24 cellular contexts compared by ENCODE assay signal in the genomic region with DNA sequence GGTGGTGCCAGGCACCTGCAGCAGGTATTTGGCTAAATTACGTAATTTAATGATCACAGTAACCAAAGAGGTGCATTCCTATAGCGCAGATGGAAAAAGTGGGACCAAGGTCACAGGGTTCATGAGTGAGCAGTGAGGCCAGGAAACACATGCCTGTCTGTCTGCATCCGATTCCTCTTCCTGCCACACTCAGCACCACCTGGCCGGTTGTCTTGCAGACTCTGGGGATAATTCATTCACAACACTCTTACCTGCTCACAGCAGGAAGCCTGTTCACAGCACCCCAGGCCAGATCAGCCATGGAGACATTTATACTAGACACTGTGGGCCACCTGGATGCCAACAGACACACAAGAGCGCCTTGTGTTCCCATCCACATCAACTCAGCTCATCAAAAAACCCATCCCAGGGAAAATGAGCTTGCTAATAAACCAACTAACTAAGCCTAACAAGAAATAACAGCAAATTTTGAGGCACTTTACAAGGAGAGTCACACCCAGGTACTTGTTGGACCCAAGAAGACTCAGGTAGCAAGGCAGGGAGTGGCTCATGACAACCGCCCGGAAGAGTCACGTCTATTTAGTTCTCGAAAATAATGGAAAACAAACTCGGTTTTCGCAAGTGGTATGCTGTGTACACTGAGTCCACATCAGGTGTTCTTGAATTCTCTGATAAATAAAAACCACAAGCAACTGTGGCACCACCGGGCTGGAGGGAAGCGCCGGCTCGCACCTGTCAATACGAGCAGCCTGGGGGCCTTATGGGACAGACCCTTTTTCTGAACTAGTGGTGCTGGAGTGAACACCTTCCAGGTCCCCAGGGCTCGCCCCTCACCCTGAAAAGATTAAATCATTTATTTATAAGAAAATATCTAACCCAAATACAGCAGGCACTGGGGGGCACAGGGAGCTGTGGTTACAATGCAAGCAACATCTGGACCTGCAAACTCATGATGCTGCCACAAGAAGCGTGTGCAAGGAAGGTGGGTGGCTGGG. TPM values are rescaled to one million over a fixed set of nuclear protein-coding genes. Genes with fewer than 3 reads are reported as not detected.
DNase-seq lines count a peak whose midpoint lies in the region; ATAC-seq, FAIRE-seq and TF ChIP-seq lines count a peak whose summit lies in the region.
"Had no signal": no experiment of that assay in that cellular context is flagged by ENCODE, and none has a peak within 500 bp of the region (broad histone marks: within the 10 kb centered on the region; RNA-seq: fewer than 3 reads in every experiment).

No MANE protein-coding gene starts in this region.

- TF ChIP-seq CTCF in endothelial cell of umbilical vein (IDR thresholded peaks at IDR 0.05; ENCODE audit: extremely low read depth in 1 of 2, insufficient read depth in 1 of 2, low read depth in 1 of 2, low read length in 2 of 2) (no peak), thyroid gland (IDR thresholded peaks at IDR 0.05) (no peak)

- TF ChIP-seq POLR2A in endothelial cell of umbilical vein (IDR thresholded peaks at IDR 0.05; ENCODE audit: low read depth, low read length) (no peak), thyroid gland (IDR thresholded peaks at IDR 0.05) (no peak)

- FAIRE-seq in endothelial cell of umbilical vein (lab: Jason Lieb, UNC): peak; percentile 55
- FAIRE-seq: A549, D721Med, GM12878 had no signal

- peaks cover 0 to 2% of the 10 kb centered on the region in 2 experiments for H3K36me3 ChIP-seq in endothelial cell of umbilical vein (ENCODE audit: control insufficient read depth in 2 of 2, extremely low read depth in 1 of 2, insufficient read depth in 2 of 2, low read length in 2 of 2)
- no peaks in the 10 kb centered on the region for H3K36me3 ChIP-seq in thyroid gland
- H3K36me3 ChIP-seq: right atrium auricular region had no signal

- H3K27me3 ChIP-seq in endothelial cell of umbilical vein (ENCODE audit: control insufficient read depth in 2 of 2, insufficient read depth in 2 of 2, low read length in 2 of 2): no peaks in the 10 kb centered on the region
- H3K27me3 ChIP-seq in thyroid gland: no peaks in the 10 kb centered on the region
- H3K27me3 ChIP-seq: right atrium auricular region had no signal

- WGBS in thyroid gland, 2 donors: 88 to 91% methylated on average over 18 of the region's 18 CpGs

- BruUV-seq in endothelial cell of umbilical vein (replicated peaks; lab: Mats Ljungman, UMichigan): no TSS peak

- CTCF ChIA-PET in endothelial cell of umbilical vein (lab: Charles Lee): interaction anchor here (1.5 to 6.1 kb wide), 2 partner anchors 93 to 99 kb away, joined by 6 to 39 read pairs; no protein-coding TSS in a partner anchor

- peak; percentile 57 for DNase-seq in NCI-H2107 treated with DMSO at 0.1 percent for 48 hours (lab: John Stamatoyannopoulos, UW; ENCODE audit: unreplicated experiment)
- DNase-seq in NCI-H2107 (lab: John Stamatoyannopoulos, UW): no peak
- peak; percentile 35 for DNase-seq in NCI-H345 treated with DMSO at 0.1 percent for 48 hours (lab: John Stamatoyannopoulos, UW; ENCODE audit: unreplicated experiment)
- no peak for DNase-seq in endothelial cell of umbilical vein (ENCODE audit: low read depth, low spot score)
- DNase-seq in thyroid gland: peak in 1 of 2 donors; percentile 29
- no peak for DNase-seq in germinal center (ENCODE audit: low spot score)
- DNase-seq: activated CD4-positive, alpha-beta T cell treated with anti-CD3 and anti-CD28 coated beads, Interleukin-2, amount 50 U/mL, for 4 hours; activated naive CD4-positive, alpha-beta T cell treated with anti-CD3 and anti-CD28 coated beads for 36 hours; aorta; cerebellar nuclear complex; GF-D8; NCI-H187; NCI-H524 treated with DMSO at 0.1 percent for 48 hours; nucleus accumbens; SIG-M5; stimulated activated naive B cell treated with anti-CD40 and anti-IgM and Interleukin-4, amounts not matched to agents 10 μg/mL and 1 μg/mL and 100 μg/mL, for 72 hours; T-helper 1 cell; trophoblast cell had no signal

- H3K4me3 ChIP-seq in endothelial cell of umbilical vein (replicated peaks in 1 of 3; ENCODE audit: insufficient read depth in 1 of 3, low read depth in 1 of 3, low read length in 3 of 3) (no peak overlapping the region), thyroid gland (replicated peaks in 1 of 3) (no peak overlapping the region)
- H3K4me3 ChIP-seq: A549, GM12878, right atrium auricular region had no signal

- H2AFZ ChIP-seq in endothelial cell of umbilical vein (ENCODE audit: low read depth, low read length): no peak overlapping the region

- H3K4me2 ChIP-seq in endothelial cell of umbilical vein (ENCODE audit: insufficient read depth, low read length): no peak overlapping the region
- H3K4me2 ChIP-seq: A549 had no signal

- no peaks in the 10 kb centered on the region for H4K20me1 ChIP-seq in endothelial cell of umbilical vein (replicated peaks; ENCODE audit: control insufficient read depth, extremely low read depth, insufficient read depth, low read length)

- H3K9me3 ChIP-seq in endothelial cell of umbilical vein (replicated peaks; ENCODE audit: control insufficient read depth, insufficient read depth, low read length) (no peaks in the 10 kb centered on the region), thyroid gland (no peaks in the 10 kb centered on the region)
- H3K9me3 ChIP-seq: A549, right atrium auricular region had no signal

- peaks cover 22% of the 10 kb centered on the region for H3K4me1 ChIP-seq in endothelial cell of umbilical vein (ENCODE audit: control insufficient read depth, extremely low read depth, insufficient read depth, low read length)
- H3K4me1 ChIP-seq in thyroid gland: peaks cover 56 to 62% of the 10 kb centered on the region in 2 donors

- H3K27ac ChIP-seq in endothelial cell of umbilical vein (ENCODE audit: insufficient read depth, low read depth, low read length) (no peak overlapping the region), thyroid gland (peak overlapping the region; percentile 74 to 88 (median 84))
- H3K27ac ChIP-seq: A549, right atrium auricular region had no signal

- ATAC-seq in HG03175 (IDR thresholded peaks at IDR 0.05; ENCODE audit: unreplicated experiment): no peak
- no peak for ATAC-seq in HG03469 (IDR thresholded peaks at IDR 0.05; ENCODE audit: unreplicated experiment)
- ATAC-seq: A549; GM12878; stimulated activated naive B cell treated with anti-CD40 and anti-IgM and Interleukin-4, amounts not matched to agents 10 μg/mL and 1 μg/mL and 100 μg/mL, for 72 hours had no signal

- H3K9ac ChIP-seq in endothelial cell of umbilical vein (replicated peaks; ENCODE audit: extremely low read depth, insufficient read depth, low read length): no peak overlapping the region

- dilution Hi-C loops in endothelial cell of umbilical vein (cut with MboI; ENCODE audit: extremely low pct_ligation_motif_present, low sequenced_read_pairs): no loop called here

- peaks cover 6% of the 10 kb centered on the region for H3K79me2 ChIP-seq in endothelial cell of umbilical vein (ENCODE audit: control insufficient read depth, insufficient read depth, low read length)

- intact Hi-C loops in endothelial cell of umbilical vein (cut with micrococcal nuclease) (loop anchor here (5.0 to 10.0 kb wide), 2 partner anchors 192 to 520 kb away; no protein-coding TSS in a partner anchor), thyroid gland (cut with DNase I) (no loop called here)

- no peaks in the 10 kb centered on the region for H3K9me1 ChIP-seq in endothelial cell of umbilical vein (replicated peaks; ENCODE audit: control insufficient read depth, extremely low read depth, insufficient read depth, low read length)

- POLR2A ChIA-PET in endothelial cell of umbilical vein (lab: Charles Lee): no interaction called here

TF ChIP-seq in endothelial cell of umbilical vein, 7 proteins besides CTCF, POLR2A, EP300 and RAD21:
- TF ChIP-seq JUN (IDR thresholded peaks at IDR 0.05; ENCODE audit: borderline replicate concordance, insufficient read depth, insufficient read length, low read depth) (no peak), POLR2AphosphoS5 (IDR thresholded peaks at IDR 0.05; ENCODE audit: insufficient read depth, low read depth, low read length) (peak; percentile 10)

RNA-seq across cellular contexts. Expression of gene FAM174B, which starts 40.5 kb away (rescaled TPM):
- total RNA-seq in endothelial cell of umbilical vein (20.0 and 30.2 TPM in 2 replicates), thyroid gland (10 to 100 TPM; 51.9 to 69.4 (median 61.4) TPM)
- 22.9 and 25.9 TPM in 2 replicates for polyA plus RNA-seq in endothelial cell of umbilical vein
- polyA plus RNA-seq in endothelial cell of umbilical vein (2011; cell fraction: cytosol; rRNA removed): 31.8 and 39.0 TPM in 2 replicates
- polyA plus RNA-seq in endothelial cell of umbilical vein (2011; cell fraction: nucleus; rRNA removed): 19.9 and 20.4 TPM in 2 replicates
- 70.9 and 71.0 TPM in 2 replicates for polyA plus RNA-seq in endothelial cell of umbilical vein (2012)
- polyA minus RNA-seq in endothelial cell of umbilical vein: 31.3 and 47.8 TPM in 2 replicates
- 10.9 TPM for polyA minus RNA-seq in endothelial cell of umbilical vein (2011; cell fraction: cytosol; rRNA and poly(A)+ RNA removed)
- 16.4 and 32.0 TPM in 2 replicates for polyA minus RNA-seq in endothelial cell of umbilical vein (2011; cell fraction: nucleus; rRNA and poly(A)+ RNA removed)

Comparison
In these comparisons a context has a peak if more than half of its experiments do, and no peak if none do; other contexts are left out.
1. DNase-seq: peak in NCI-H2107 treated with DMSO at 0.1 percent for 48 hours (single experiment) and NCI-H345 treated with DMSO at 0.1 percent for 48 hours (single experiment); none in NCI-H2107 (single experiment), endothelial cell of umbilical vein (single experiment) and germinal center (single experiment).